In genomic region chr22:19447388-19448075, GRCh38 we compare ENCODE assay signal across 8 cellular contexts. TPM values are rescaled to one million over a fixed set of nuclear protein-coding genes. Genes with fewer than 3 reads are reported as not detected.
A peak's percentile ranks its signal among the peaks of the same experiment; 100 is the strongest.
DNase-seq lines count a peak whose midpoint lies in the region; ATAC-seq and TF ChIP-seq lines count a peak whose summit lies in the region.

TSS of gene C22orf39 (minus strand) at chr22:19447711. CDS start at chr22:19447688, 23 bp downstream.

- H2AFZ ChIP-seq in parathyroid adenoma, result peak within 1 kb of the TSS; percentile 70

- 0 to 1% methylated on average over 47 to 59 of the region's 83 CpGs for WGBS in tibial nerve, 2 donors

- H3K27me3 Mint-ChIP-seq in activated naive CD8-positive, alpha-beta T cell treated with anti-CD3 and anti-CD28 coated beads, Interleukin-2, amount 50 U/mL, for 24 hours, result no peaks in the 10 kb centered on the region

- H3K4me1 ChIP-seq in cardiac muscle cell (ENCODE audit: low read depth), result peaks cover 16% of the 10 kb centered on the region
- no peaks in the 10 kb centered on the region for H3K4me1 ChIP-seq in parathyroid adenoma
- peaks cover 0 to 32% (median 10%) of the 10 kb centered on the region in 4 donors for H3K4me1 ChIP-seq in tibial nerve

- H3K27ac Mint-ChIP-seq in activated naive CD8-positive, alpha-beta T cell treated with anti-CD3 and anti-CD28 coated beads, Interleukin-2, amount 50 U/mL, for 24 hours, result peak within 1 kb of the TSS; percentile 88

- H3K4me1 Mint-ChIP-seq in activated naive CD8-positive, alpha-beta T cell treated with anti-CD3 and anti-CD28 coated beads, Interleukin-2, amount 50 U/mL, for 24 hours, result peaks cover 38% of the 10 kb centered on the region

- peak in 1 of 2 donors; percentile 86 for TF ChIP-seq EP300 in tibial nerve (IDR thresholded peaks at IDR 0.05)

- H3K27ac ChIP-seq in cardiac muscle cell, result peak within 1 kb of the TSS; percentile 97
- H3K27ac ChIP-seq in parathyroid adenoma, result peak within 1 kb of the TSS; percentile 75
- peak within 1 kb of the TSS; percentile 87 to 94 (median 90) for H3K27ac ChIP-seq in tibial nerve

- H3K4me3 Mint-ChIP-seq in activated naive CD8-positive, alpha-beta T cell treated with anti-CD3 and anti-CD28 coated beads, Interleukin-2, amount 50 U/mL, for 24 hours, result peak within 1 kb of the TSS; percentile 84

- H3K4me3 ChIP-seq in cardiac muscle cell, result peak within 1 kb of the TSS; percentile 63
- H3K4me3 ChIP-seq in parathyroid adenoma (ENCODE audit: low read depth, low read length), result peak within 1 kb of the TSS; percentile 87
- H3K4me3 ChIP-seq in tibial nerve, result peak within 1 kb of the TSS; percentile 61 to 95 (median 82)

- peaks cover 22% of the 10 kb centered on the region for H3K79me2 ChIP-seq in parathyroid adenoma

- peak; percentile 82 for TF ChIP-seq POLR2A in GM10847 (IDR thresholded peaks at IDR 0.05; ENCODE audit: extremely low read depth, insufficient read length)
- TF ChIP-seq POLR2A in tibial nerve (IDR thresholded peaks at IDR 0.05), result peak; percentile 59 to 89

- peak within 1 kb of the TSS; percentile 91 for H3K4me2 ChIP-seq in parathyroid adenoma (ENCODE audit: low read length)

- H3K9me3 ChIP-seq in cardiac muscle cell (ENCODE audit: low read depth), result no peaks in the 10 kb centered on the region
- no peaks in the 10 kb centered on the region for H3K9me3 ChIP-seq in parathyroid adenoma (ENCODE audit: control insufficient read depth, low read length)
- H3K9me3 ChIP-seq in tibial nerve, result no peaks in the 10 kb centered on the region

- no peaks in the 10 kb centered on the region for H3K27me3 ChIP-seq in cardiac muscle cell
- no peaks in the 10 kb centered on the region for H3K27me3 ChIP-seq in parathyroid adenoma (ENCODE audit: control insufficient read depth, insufficient read depth, low read length)
- H3K27me3 ChIP-seq in tibial nerve, result no peaks in the 10 kb centered on the region

- H3K9ac ChIP-seq in parathyroid adenoma, result peak within 1 kb of the TSS; percentile 53

- H3K36me3 Mint-ChIP-seq in activated naive CD8-positive, alpha-beta T cell treated with anti-CD3 and anti-CD28 coated beads, Interleukin-2, amount 50 U/mL, for 24 hours (ENCODE audit: low read depth), result peaks cover 27% of the 10 kb centered on the region

- TF ChIP-seq CTCF in cardiac muscle cell (IDR thresholded peaks at IDR 0.05; ENCODE audit: low read depth, low read length), result no peak
- TF ChIP-seq CTCF in parathyroid adenoma (IDR thresholded peaks at IDR 0.05), result no peak
- TF ChIP-seq CTCF in tibial nerve (IDR thresholded peaks at IDR 0.05), result peak in 1 of 5 experiments; percentile 8

- DNase-seq in NCI-H1417 (lab: John Stamatoyannopoulos, UW), result peak; percentile 84 to 94 (median 87)
- DNase-seq in SW 1271 (lab: John Stamatoyannopoulos, UW), result peak; percentile 66 to 91
- peak; percentile 81 for DNase-seq in activated naive CD8-positive, alpha-beta T cell treated with anti-CD3 and anti-CD28 coated beads, Interleukin-2, amount 50 U/mL, for 24 hours
- peak; percentile 95 to 96 for DNase-seq in cardiac muscle cell (ENCODE audit: low read depth in 1 of 2, low spot score in 1 of 2)
- peak; percentile 79 to 90 for DNase-seq in tibial nerve (ENCODE audit: low spot score in 2 of 2)

- peak; percentile 86 for ATAC-seq in HG02678 (IDR thresholded peaks at IDR 0.05; ENCODE audit: unreplicated experiment)
- ATAC-seq in activated naive CD8-positive, alpha-beta T cell treated with anti-CD3 and anti-CD28 coated beads, Interleukin-2, amount 50 U/mL, for 24 hours, result peak; percentile 89

- H3K9me3 Mint-ChIP-seq in activated naive CD8-positive, alpha-beta T cell treated with anti-CD3 and anti-CD28 coated beads, Interleukin-2, amount 50 U/mL, for 24 hours, result no peaks in the 10 kb centered on the region

- H3K36me3 ChIP-seq in cardiac muscle cell (peaks cover 15% of the 10 kb centered on the region), parathyroid adenoma (ENCODE audit: control insufficient read depth, insufficient read depth, low read length) (no peaks in the 10 kb centered on the region), tibial nerve (peaks cover 0 to 37% (median 0%) of the 10 kb centered on the region in 3 donors)

RNA-seq across cellular contexts. Expression of gene C22orf39, which starts in this region (rescaled TPM):
- total RNA-seq in cardiac muscle cell (102 and 146 TPM in 2 replicates), tibial nerve (100 to 1,000 TPM in 1 of 4 donors, 10 to 100 TPM in 3; 58.5 to 101 (median 75.1) TPM)
- 117 and 133 TPM in 2 replicates for polyA plus RNA-seq in cardiac muscle cell

Comparison
In these comparisons a context has a peak if more than half of its experiments do, and no peak if none do; other contexts are left out.
1. Peak in every context shown above with its lines: DNase-seq, ATAC-seq, H3K4me3 ChIP-seq and H3K27ac ChIP-seq.